27 cellular contexts compared by ENCODE assay signal in the genomic region with DNA sequence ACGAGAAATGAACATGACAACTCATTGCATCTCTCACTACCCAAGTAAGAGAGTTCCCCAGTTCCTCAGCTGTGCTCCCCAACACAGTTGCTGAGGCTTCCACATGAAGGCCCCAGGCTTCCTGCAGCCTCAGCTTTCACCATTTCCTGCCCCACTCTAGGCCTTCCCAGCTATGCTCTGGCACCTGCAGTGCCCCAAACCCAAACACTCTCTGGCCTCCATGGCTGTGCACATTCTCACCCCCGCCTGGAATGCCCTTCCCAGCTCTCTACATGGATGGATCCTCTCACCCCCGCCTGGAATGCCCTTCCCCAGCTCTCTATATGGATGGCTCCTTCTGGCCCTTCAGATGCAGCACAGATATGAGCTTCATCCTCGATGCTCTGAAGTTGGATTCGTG.
A peak's percentile ranks its signal among the peaks of the same experiment; 100 is the strongest.
DNase-seq lines count a peak whose midpoint lies in the region; TF ChIP-seq lines count a peak whose summit lies in the region.
"Had no signal": no experiment of that assay in that cellular context is flagged by ENCODE, and none has a peak within 500 bp of the region (broad histone marks: within the 10 kb centered on the region; RNA-seq: fewer than 3 reads in every experiment).

No MANE protein-coding gene starts in this region.

- H3K79me2 ChIP-seq in H9 (ENCODE audit: insufficient read depth, low read length) = no peaks in the 10 kb centered on the region

- intact Hi-C loops in breast epithelium (cut with DNase I; ENCODE audit: low total_unique reads) = no loop called here

- H3K36me3 Mint-ChIP-seq in H9 (ENCODE audit: insufficient read depth in 1 of 3, low read depth in 3 of 3) (peaks cover 24 to 27% (median 26%) of the 10 kb centered on the region in 3 experiments; a peak in 6 of 7 replicates), endodermal cell (ENCODE audit: low read depth) (peaks cover 34% of the 10 kb centered on the region)

- H3K56ac ChIP-seq in H9 (ENCODE audit: insufficient read length, low read depth, low read length) = no peak overlapping the region

- H2BK20ac ChIP-seq in H9 (ENCODE audit: low read depth, low read length, poor library complexity, severe bottlenecking) = no peak overlapping the region

- no peaks in the 10 kb centered on the region for H4K20me1 ChIP-seq in H9 (ENCODE audit: control insufficient read depth, insufficient read depth, insufficient read length)
- H4K20me1 ChIP-seq: BLaER1 treated with 17β-estradiol and CSF1 and Interleukin-3, amounts not matched to agents 10 nM and 100 nM had no signal

- no peak overlapping the region for H3K23ac ChIP-seq in H9 (ENCODE audit: insufficient read length, low read depth, low read length)

- H3K27ac Mint-ChIP-seq in H9 (peak overlapping the region in 2 of 3 experiments; percentile 68 to 89; a peak in 4 of 7 replicates), endodermal cell (no peak overlapping the region)
- H3K27ac Mint-ChIP-seq: activated CD4-positive, alpha-beta T cell treated with anti-CD3 and anti-CD28 coated beads for 36 hours; activated T-cell treated with anti-CD3 and anti-CD28 coated beads, Interleukin-2, amount 50 U/mL, for 24 hours; T-helper 2 cell treated with Interferon-gamma antibody and Interleukin-4, amounts not matched to agents 5 μg/mL and 100 μg/mL, for 36 hours; type B pancreatic cell had no signal

- H3T11ph ChIP-seq in H9 (ENCODE audit: low read length) = no peak overlapping the region

- H3K4me1 Mint-ChIP-seq in H9 (peaks cover 26% of the 10 kb centered on the region in 2 experiments), endodermal cell (peaks cover 13% of the 10 kb centered on the region)

- no peak overlapping the region for H2AK5ac ChIP-seq in H9 (ENCODE audit: insufficient read length, low read length)

- H3K36me3 ChIP-seq in SJSA1 (peaks cover 7% of the 10 kb centered on the region; the same call in 1 of the 2 replicates), endodermal cell (ENCODE audit: control insufficient read depth, insufficient read depth, low read length) (peaks cover 26% of the 10 kb centered on the region), breast epithelium (no peaks in the 10 kb centered on the region)
- H3K36me3 ChIP-seq: Peyer's patch had no signal

- H2AFZ ChIP-seq in H9 (ENCODE audit: low read length) = no peak overlapping the region

- H3K79me1 ChIP-seq in H9 (ENCODE audit: insufficient read depth, low read depth, low read length, poor library complexity, severe bottlenecking) = no peaks in the 10 kb centered on the region

- peak; percentile 9 for DNase-seq in EH (ENCODE audit: low read depth)
- DNase-seq in H9 = no peak
- no peak for DNase-seq in SJSA1 (ENCODE audit: low read depth in 1 of 2, low spot score in 2 of 2)
- peak; percentile 64 for DNase-seq in endodermal cell
- DNase-seq in NCI-H187 treated with DMSO at 0.1 percent for 48 hours (lab: John Stamatoyannopoulos, UW) = no peak
- DNase-seq in breast epithelium (ENCODE audit: low spot score in 2 of 2) = no peak
- no peak for DNase-seq in hippocampal formation (lab: John Stamatoyannopoulos, UW)
- DNase-seq: activated CD4-positive, alpha-beta T cell treated with anti-CD3 and anti-CD28 coated beads for 36 hours; activated gamma-delta T cell; activated T-cell treated with anti-CD3 and anti-CD28 coated beads, Interleukin-2, amount 50 U/mL, for 24 hours; cerebellar nuclear complex; GDM1; left cardiac atrium; NCI-H1092 treated with DMSO at 0.1 percent for 48 hours; NCI-H1930; NCI-H69; Peyer's patch; SHP77; stimulated activated CD4-positive, alpha-beta T cell treated with anti-CD3 and anti-CD28 coated beads, Interleukin-15, amount 100 ng/mL, for 24 hours; stimulated activated CD4-positive, alpha-beta T cell treated with anti-CD3 and anti-CD28 coated beads, Interleukin-4, amount 100 ng/mL, for 4 hours had no signal

- H3K9me3 Mint-ChIP-seq in H9 (no peaks in the 10 kb centered on the region), endodermal cell (no peaks in the 10 kb centered on the region)
- H3K9me3 Mint-ChIP-seq: activated T-cell treated with anti-CD3 and anti-CD28 coated beads, Interleukin-2, amount 50 U/mL, for 24 hours; T-helper 2 cell treated with Interferon-gamma antibody and Interleukin-4, amounts not matched to agents 5 μg/mL and 100 μg/mL, for 36 hours; type B pancreatic cell had no signal

- no peak overlapping the region for H2BK5ac ChIP-seq in H9 (ENCODE audit: insufficient read length, low read length)

- no peak overlapping the region for H2BK15ac ChIP-seq in H9 (ENCODE audit: low read depth, low read length)

- no peak for TF ChIP-seq POLR2A in breast epithelium (IDR thresholded peaks at IDR 0.05)

- no peak overlapping the region for H3K18ac ChIP-seq in H9 (ENCODE audit: insufficient read length, low read depth, low read length)

- no peak for TF ChIP-seq CTCF in H9 (conservative IDR thresholded peaks at IDR 0.05)
- TF ChIP-seq CTCF in endodermal cell (conservative IDR thresholded peaks at IDR 0.05) = no peak
- no peak for TF ChIP-seq CTCF in breast epithelium (IDR thresholded peaks at IDR 0.05)

- H4K5ac ChIP-seq in H9 (ENCODE audit: insufficient read length, low read depth, low read length) = no peak overlapping the region

- no peak overlapping the region for H2BK120ac ChIP-seq in H9 (ENCODE audit: low read depth, low read length, poor library complexity, severe bottlenecking)

- no peaks in the 10 kb centered on the region for H3K23me2 ChIP-seq in H9 (ENCODE audit: insufficient read length, low read depth, low read length, poor library complexity, severe bottlenecking)

- H3K4me3 Mint-ChIP-seq in H9 (no peak overlapping the region; a peak in 1 of 5 replicates), endodermal cell (no peak overlapping the region)
- H3K4me3 Mint-ChIP-seq: activated CD4-positive, alpha-beta T cell treated with anti-CD3 and anti-CD28 coated beads for 36 hours; activated T-cell treated with anti-CD3 and anti-CD28 coated beads, Interleukin-2, amount 50 U/mL, for 24 hours; brain; nephron; T-helper 2 cell treated with Interferon-gamma antibody and Interleukin-4, amounts not matched to agents 5 μg/mL and 100 μg/mL, for 36 hours; type B pancreatic cell had no signal

- no peak overlapping the region for H3K14ac ChIP-seq in H9 (ENCODE audit: insufficient read depth, low read length)

- no peak overlapping the region for H2BK12ac ChIP-seq in H9 (ENCODE audit: insufficient read length, low read depth, low read length)

- H3K9me3 ChIP-seq in H9 (ENCODE audit: control insufficient read depth, low read depth, low read length) (no peaks in the 10 kb centered on the region), SJSA1 (replicated peaks) (no peaks in the 10 kb centered on the region), endodermal cell (ENCODE audit: control insufficient read depth, low read length) (no peaks in the 10 kb centered on the region), breast epithelium (no peaks in the 10 kb centered on the region)
- H3K9me3 ChIP-seq: gastroesophageal sphincter, Peyer's patch had no signal

- H3K4me3 ChIP-seq in SJSA1 = no peak overlapping the region
- no peak overlapping the region for H3K4me3 ChIP-seq in endodermal cell (ENCODE audit: low read length)
- no peak overlapping the region for H3K4me3 ChIP-seq in breast epithelium
- H3K4me3 ChIP-seq: BLaER1 treated with 17β-estradiol and CSF1 and Interleukin-3, amounts not matched to agents 10 nM and 100 nM; gastroesophageal sphincter; lung; Peyer's patch had no signal

- H4K8ac ChIP-seq in H9 (replicated peaks; ENCODE audit: insufficient read length, low read depth, low read length) = no peak overlapping the region

- WGBS in H9 (ENCODE audit: extremely low coverage, insufficient read length, low lambda C conversion rate) = no CpG with 5 or more reads among the region's 5 CpGs
- 86 to 97% methylated on average over 3 to 5 of the region's 5 CpGs for WGBS in endodermal cell (ENCODE audit: insufficient coverage in 1 of 2, insufficient read length in 1 of 2), 2 experiments

- H3K4me2 ChIP-seq in H9 (ENCODE audit: insufficient read depth, insufficient read length, low read length) = no peak overlapping the region

- H4K91ac ChIP-seq in H9 (ENCODE audit: insufficient read length, low read depth, low read length) = no peak overlapping the region

- H3K4ac ChIP-seq in H9 (ENCODE audit: low read depth, low read length) = no peak overlapping the region

- H3K4me1 ChIP-seq in H9 (ENCODE audit: insufficient read depth, low read length) (no peaks in the 10 kb centered on the region), SJSA1 (replicated peaks) (peaks cover 19% of the 10 kb centered on the region), endodermal cell (ENCODE audit: control insufficient read depth, insufficient read depth, low read length) (no peaks in the 10 kb centered on the region), breast epithelium (no peaks in the 10 kb centered on the region)
- H3K4me1 ChIP-seq: gastroesophageal sphincter, Peyer's patch had no signal

- no peaks in the 10 kb centered on the region for H3K27me3 ChIP-seq in H9 (ENCODE audit: insufficient read depth, low read length)
- no peaks in the 10 kb centered on the region for H3K27me3 ChIP-seq in SJSA1 (replicated peaks)
- no peaks in the 10 kb centered on the region for H3K27me3 ChIP-seq in endodermal cell (ENCODE audit: control insufficient read depth, insufficient read depth, low read length, poor library complexity, severe bottlenecking)
- no peaks in the 10 kb centered on the region for H3K27me3 ChIP-seq in breast epithelium
- H3K27me3 ChIP-seq: BLaER1 treated with 17β-estradiol and CSF1 and Interleukin-3, amounts not matched to agents 10 nM and 100 nM; gastroesophageal sphincter; Peyer's patch had no signal

- H3K27me3 Mint-ChIP-seq in H9 (ENCODE audit: low read depth) (no peaks in the 10 kb centered on the region), endodermal cell (ENCODE audit: insufficient read depth) (no peaks in the 10 kb centered on the region)
- H3K27me3 Mint-ChIP-seq: activated T-cell treated with anti-CD3 and anti-CD28 coated beads, Interleukin-2, amount 50 U/mL, for 24 hours; brain; type B pancreatic cell had no signal

- H3K27ac ChIP-seq in H9 (ENCODE audit: insufficient read length, low read depth, low read length) (no peak overlapping the region), SJSA1 (peak overlapping the region; percentile 62), endodermal cell (ENCODE audit: low read depth, low read length) (no peak overlapping the region), breast epithelium (no peak overlapping the region)
- H3K27ac ChIP-seq: BLaER1 treated with 17β-estradiol and CSF1 and Interleukin-3, amounts not matched to agents 10 nM and 100 nM; gastroesophageal sphincter; Peyer's patch had no signal

- H3K9ac ChIP-seq in H9 (ENCODE audit: extremely low read depth, insufficient read length, low read length) (no peak overlapping the region), endodermal cell (ENCODE audit: extremely low read depth, low read length, poor library complexity, severe bottlenecking) (no peak overlapping the region)
- H3K9ac ChIP-seq: BLaER1 treated with 17β-estradiol and CSF1 and Interleukin-3, amounts not matched to agents 10 nM and 100 nM had no signal

Comparison
In these comparisons a context has a peak if more than half of its experiments do, and no peak if none do; other contexts are left out.
1. DNase-seq: peak in EH (single experiment) and endodermal cell (single experiment); none in H9 (single experiment), SJSA1 (0 of 2), NCI-H187 treated with DMSO at 0.1 percent for 48 hours (single experiment), breast epithelium (0 of 2) and hippocampal formation (0 of 2).